2 cellular contexts compared by ENCODE assay signal in the genomic region with DNA sequence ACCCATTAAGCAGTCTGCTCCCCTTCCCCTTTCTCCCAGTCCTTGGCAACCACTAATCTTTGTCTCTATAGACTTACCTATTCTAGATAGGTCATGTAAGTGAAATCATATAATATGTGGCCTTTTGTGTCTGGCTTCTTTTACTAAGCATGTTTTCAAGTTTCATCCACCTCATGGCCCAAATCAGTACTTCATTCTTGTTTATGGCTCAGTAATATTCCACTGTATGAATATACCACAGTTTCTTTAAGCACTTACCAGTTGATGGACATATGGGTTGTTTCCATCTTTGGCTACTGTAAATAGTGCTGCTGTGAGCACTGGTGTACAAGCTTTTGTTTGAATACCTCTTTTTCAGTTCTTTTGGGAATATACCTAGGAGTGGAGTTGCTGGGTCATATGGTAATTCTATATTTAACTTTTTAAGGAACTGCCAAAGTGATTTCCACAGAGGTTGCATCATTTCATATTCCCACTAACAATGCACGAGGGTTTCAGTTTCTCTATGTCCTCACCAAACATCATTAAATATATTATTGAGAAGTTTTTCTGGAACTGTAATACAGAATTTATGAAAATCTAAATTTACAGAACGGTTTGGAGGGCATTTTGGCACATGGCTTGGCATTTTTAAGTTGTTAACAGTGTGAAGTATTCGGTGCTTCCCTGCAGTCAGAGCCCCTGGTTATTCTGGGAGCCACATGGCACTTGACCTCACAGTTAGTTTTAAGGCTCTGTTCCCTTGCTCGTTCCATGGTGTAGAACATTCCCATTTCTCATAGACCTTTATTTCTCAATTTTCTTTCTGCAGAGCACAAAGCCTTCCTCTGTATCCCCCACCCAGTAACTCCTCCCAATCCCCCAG.
TF ChIP-seq lines count a peak whose summit lies in the region.

No MANE protein-coding gene starts in this region.

TF ChIP-seq in liver, 16 proteins besides CTCF, POLR2A, EP300 and RAD21:
- TF ChIP-seq SP1 (IDR thresholded peaks at IDR 0.05) (no peak), FOXA2 (IDR thresholded peaks at IDR 0.05) (no peak), TAF1 (conservative IDR thresholded peaks at IDR 0.05) (no peak)

TF ChIP-seq in HepG2, 621 proteins besides CTCF, POLR2A, EP300 and RAD21:
- TF ChIP-seq SOX6 (IDR thresholded peaks at IDR 0.05) (no peak), SOX6 (CRISPR knock-in tag; IDR thresholded peaks at IDR 0.05) (no peak), ZNF496 (CRISPR knock-in tag; IDR thresholded peaks at IDR 0.05; ENCODE audit: insufficient replicate concordance) (no peak), MTF2 (CRISPR knock-in tag; IDR thresholded peaks at IDR 0.05; ENCODE audit: borderline replicate concordance) (no peak), ZNF644 (CRISPR knock-in tag; IDR thresholded peaks at IDR 0.05; ENCODE audit: low read depth) (no peak), NFATC3 (CRISPR knock-in tag; IDR thresholded peaks at IDR 0.05) (no peak), RXRA (CRISPR knock-in tag; IDR thresholded peaks at IDR 0.05) (no peak), MBNL3 (CRISPR knock-in tag; conservative IDR thresholded peaks at IDR 0.05) (no peak)
- TF ChIP-seq, protein P1, sequence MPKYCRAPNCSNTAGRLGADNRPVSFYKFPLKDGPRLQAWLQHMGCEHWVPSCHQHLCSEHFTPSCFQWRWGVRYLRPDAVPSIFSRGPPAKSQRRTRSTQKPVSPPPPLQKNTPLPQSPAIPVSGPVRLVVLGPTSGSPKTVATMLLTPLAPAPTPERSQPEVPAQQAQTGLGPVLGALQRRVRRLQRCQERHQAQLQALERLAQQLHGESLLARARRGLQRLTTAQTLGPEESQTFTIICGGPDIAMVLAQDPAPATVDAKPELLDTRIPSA (CRISPR knock-in tag; IDR thresholded peaks at IDR 0.05; ENCODE audit: borderline replicate concordance) = no peak
- TF ChIP-seq, protein P2, sequence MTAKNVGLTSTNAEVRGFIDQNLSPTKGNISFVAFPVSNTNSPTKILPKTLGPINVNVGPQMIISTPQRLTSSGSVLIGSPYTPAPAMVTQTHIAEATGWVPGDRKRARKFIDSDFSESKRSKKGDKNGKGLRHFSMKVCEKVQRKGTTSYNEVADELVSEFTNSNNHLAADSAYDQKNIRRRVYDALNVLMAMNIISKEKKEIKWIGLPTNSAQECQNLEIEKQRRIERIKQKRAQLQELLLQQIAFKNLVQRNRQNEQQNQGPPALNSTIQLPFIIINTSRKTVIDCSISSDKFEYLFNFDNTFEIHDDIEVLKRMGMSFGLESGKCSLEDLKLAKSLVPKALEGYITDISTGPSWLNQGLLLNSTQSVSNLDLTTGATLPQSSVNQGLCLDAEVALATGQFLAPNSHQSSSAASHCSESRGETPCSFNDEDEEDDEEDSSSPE (CRISPR knock-in tag; IDR thresholded peaks at IDR 0.05) = no peak
